In genomic region chr10:108862691-108863350, GRCh38 we compare ENCODE assay signal across 16 cellular contexts.
"Had no signal": no experiment of that assay in that cellular context is flagged by ENCODE, and none has a peak within 500 bp of the region (broad histone marks: within the 10 kb centered on the region; RNA-seq: fewer than 3 reads in every experiment).

No MANE protein-coding gene starts in this region.

- H3K9me3 ChIP-seq: colonic mucosa, gastroesophageal sphincter, tibial artery, uterus had no signal

- H3K36me3 Mint-ChIP-seq: activated CD4-positive, alpha-beta memory T cell treated with anti-CD3 and anti-CD28 coated beads for 36 hours; activated naive CD8-positive, alpha-beta T cell had no signal

- H3K4me3 Mint-ChIP-seq: activated CD4-positive, alpha-beta memory T cell treated with anti-CD3 and anti-CD28 coated beads for 36 hours; activated naive CD8-positive, alpha-beta T cell had no signal

- H3K27ac Mint-ChIP-seq: activated CD4-positive, alpha-beta memory T cell treated with anti-CD3 and anti-CD28 coated beads for 36 hours; activated naive CD8-positive, alpha-beta T cell had no signal

- H3K27ac ChIP-seq: colonic mucosa, esophagus squamous epithelium, gastroesophageal sphincter, parathyroid adenoma, skin epidermis, tibial artery, uterus, VCaP had no signal

- H3K4me3 ChIP-seq: colonic mucosa, esophagus squamous epithelium, gastroesophageal sphincter, skin epidermis, tibial artery, uterus had no signal

- DNase-seq: activated CD4-positive, alpha-beta memory T cell treated with anti-CD3 and anti-CD28 coated beads for 36 hours; activated gamma-delta T cell; activated T-cell treated with anti-CD3 and anti-CD28 coated beads, Interleukin-2, amount 50 U/mL, for 48 hours; aorta; colonic mucosa; esophagus squamous epithelium; kidney glomerular epithelial cell; retina; T-helper 9 cell; tibial artery; uterus had no signal

- H3K27me3 Mint-ChIP-seq: activated CD4-positive, alpha-beta memory T cell treated with anti-CD3 and anti-CD28 coated beads for 36 hours; activated naive CD8-positive, alpha-beta T cell had no signal

- ATAC-seq: gastroesophageal sphincter had no signal

- H3K36me3 ChIP-seq: colonic mucosa, esophagus squamous epithelium, gastroesophageal sphincter, tibial artery, uterus had no signal

- H3K4me1 ChIP-seq: colonic mucosa, esophagus squamous epithelium, gastroesophageal sphincter, parathyroid adenoma, tibial artery, uterus had no signal

- H3K27me3 ChIP-seq: colonic mucosa, esophagus squamous epithelium, gastroesophageal sphincter, tibial artery, uterus had no signal
